Comparison of ENCODE assay signal across 20 cellular contexts in genomic region chr12:4591180-4591687, GRCh38. TPM values are rescaled to one million over a fixed set of nuclear protein-coding genes. Genes with fewer than 3 reads are reported as not detected.
A peak's percentile ranks its signal among the peaks of the same experiment; 100 is the strongest.
DNase-seq lines count a peak whose midpoint lies in the region; FAIRE-seq and TF ChIP-seq lines count a peak whose summit lies in the region.
"Had no signal": no experiment of that assay in that cellular context is flagged by ENCODE, and none has a peak within 500 bp of the region (broad histone marks: within the 10 kb centered on the region; RNA-seq: fewer than 3 reads in every experiment).

No MANE protein-coding gene starts in this region.

- TF ChIP-seq CTCF in endothelial cell (IDR thresholded peaks at IDR 0.05; ENCODE audit: unreplicated experiment) (no peak), vagina (IDR thresholded peaks at IDR 0.05) (no peak)

- H3K27me3 ChIP-seq in small intestine (ENCODE audit: control insufficient read depth in 2 of 2, insufficient read depth in 2 of 2, low read length in 2 of 2) (no peaks in the 10 kb centered on the region), vagina (no peaks in the 10 kb centered on the region)
- H3K27me3 ChIP-seq: BLaER1 treated with 17β-estradiol and CSF1 and Interleukin-3, amounts not matched to agents 10 nM and 100 nM had no signal

- FAIRE-seq in small intestine (lab: Jason Lieb, UNC): no peak
- FAIRE-seq: GM19239, H54 had no signal

- H3K27ac Mint-ChIP-seq in endothelial cell (ENCODE audit: unreplicated experiment): no peak overlapping the region
- H3K27ac Mint-ChIP-seq: CD4-positive, alpha-beta memory T cell had no signal

- H3K9me3 Mint-ChIP-seq in endothelial cell (ENCODE audit: unreplicated experiment): no peaks in the 10 kb centered on the region

- peaks cover 21% of the 10 kb centered on the region for H3K4me1 Mint-ChIP-seq in endothelial cell (ENCODE audit: unreplicated experiment)
- H3K4me1 Mint-ChIP-seq: CD4-positive, alpha-beta memory T cell had no signal

- no peak for TF ChIP-seq POLR2A in vagina (IDR thresholded peaks at IDR 0.05)

- H3K36me3 ChIP-seq in small intestine (ENCODE audit: control insufficient read depth in 2 of 2, insufficient read depth in 2 of 2, low read length in 2 of 2) (no peaks in the 10 kb centered on the region), vagina (no peaks in the 10 kb centered on the region)
- H3K36me3 ChIP-seq: BLaER1 treated with 17β-estradiol and CSF1 and Interleukin-3, amounts not matched to agents 10 nM and 100 nM had no signal

- 15 to 53% (median 43%) methylated on average over 7 of the region's 7 CpGs for WGBS in small intestine, 3 donors

- DNase-seq in NCI-H1105 treated with DMSO at 0.1 percent for 48 hours (lab: John Stamatoyannopoulos, UW) (peak; percentile 24), NCI-H1105 (lab: John Stamatoyannopoulos, UW) (no peak), NCI-H2107 treated with DMSO at 0.1 percent for 48 hours (lab: John Stamatoyannopoulos, UW; ENCODE audit: unreplicated experiment) (peak; percentile 58), endothelial cell (ENCODE audit: low spot score) (no peak), small intestine (peak; percentile 31), vagina (ENCODE audit: extremely low spot score in 2 of 2) (no peak), NCI-H128 (lab: John Stamatoyannopoulos, UW; ENCODE audit: unreplicated experiment) (no peak)
- DNase-seq: 8988T; Caco-2; CD4-positive, alpha-beta memory T cell; DMS153; GDM1; Karpas-422; MV-4-11; NCI-H1417 treated with DMSO at 0.1 percent for 48 hours; NCI-H187; NCI-H69 had no signal

- peaks cover 4% of the 10 kb centered on the region for H3K27me3 Mint-ChIP-seq in endothelial cell (ENCODE audit: unreplicated experiment)

- intact Hi-C loops in vagina (cut with DNase I): no loop called here

- H3K27ac ChIP-seq in small intestine (ENCODE audit: low read depth in 1 of 2, low read length in 1 of 2): no peak overlapping the region
- no peak overlapping the region for H3K27ac ChIP-seq in vagina
- H3K27ac ChIP-seq: BLaER1 treated with 17β-estradiol and CSF1 and Interleukin-3, amounts not matched to agents 10 nM and 100 nM had no signal

- H3K9me3 ChIP-seq in small intestine (ENCODE audit: control insufficient read depth, low read depth): no peaks in the 10 kb centered on the region
- H3K9me3 ChIP-seq in vagina: no peaks in the 10 kb centered on the region
- H3K9me3 ChIP-seq: BLaER1 treated with 17β-estradiol and CSF1 and Interleukin-3, amounts not matched to agents 10 nM and 100 nM; Caco-2 had no signal

- H3K4me1 ChIP-seq in small intestine (ENCODE audit: control insufficient read depth in 2 of 2, insufficient read depth in 1 of 2, low read depth in 1 of 2, low read length in 1 of 2) (no peaks in the 10 kb centered on the region), vagina (no peaks in the 10 kb centered on the region)
- H3K4me1 ChIP-seq: BLaER1 treated with 17β-estradiol and CSF1 and Interleukin-3, amounts not matched to agents 10 nM and 100 nM; Caco-2 had no signal

- H3K4me3 Mint-ChIP-seq in endothelial cell (ENCODE audit: unreplicated experiment): peak overlapping the region; percentile 38
- H3K4me3 Mint-ChIP-seq: CD4-positive, alpha-beta memory T cell had no signal

- H3K36me3 Mint-ChIP-seq in endothelial cell (ENCODE audit: low read depth, unreplicated experiment): peaks cover 69% of the 10 kb centered on the region

- H3K4me3 ChIP-seq in small intestine (ENCODE audit: low read depth in 1 of 2, low read length in 2 of 2) (no peak overlapping the region), vagina (no peak overlapping the region)
- H3K4me3 ChIP-seq: BLaER1 treated with 17β-estradiol and CSF1 and Interleukin-3, amounts not matched to agents 10 nM and 100 nM had no signal

RNA-seq across cellular contexts. Expression of gene DYRK4, which starts 29.2 kb away (rescaled TPM):
- total RNA-seq in endothelial cell (ENCODE audit: unreplicated experiment) (188 TPM), vagina (19.4 TPM)
- 10 to 100 TPM; 23.7 to 28.9 (median 28.9) TPM for polyA plus RNA-seq in small intestine

RNA-seq across cellular contexts. Expression of gene RAD51AP1, which starts 52.5 kb away (rescaled TPM):
- total RNA-seq in endothelial cell (ENCODE audit: unreplicated experiment): 12.5 TPM
- polyA plus RNA-seq in small intestine: 10 to 100 TPM in 1 of 3 donors, 1 to 10 TPM in 2; 1.4 to 11.9 (median 1.6) TPM
- total RNA-seq in vagina: 4.2 TPM

RNA-seq across cellular contexts. Expression of gene AKAP3, which starts 57.6 kb away (rescaled TPM):
- total RNA-seq in endothelial cell (ENCODE audit: unreplicated experiment): 1.8 TPM
- polyA plus RNA-seq in small intestine: 1 to 10 TPM in 1 of 3 donors, under 1 TPM in 2; 0.45 to 1.2 (median 0.54) TPM
- not detected for total RNA-seq in vagina

RNA-seq across cellular contexts. Expression of gene NDUFA9, which starts 57.7 kb away (rescaled TPM):
- total RNA-seq in endothelial cell (ENCODE audit: unreplicated experiment) (96.7 TPM), vagina (49.6 TPM)
- 100 to 1,000 TPM in 1 of 3 donors, 10 to 100 TPM in 2; 70.8 to 113 (median 81.0) TPM for polyA plus RNA-seq in small intestine

Comparison
In these comparisons a context has a peak if more than half of its experiments do, and no peak if none do; other contexts are left out.
1. DNase-seq: peak in NCI-H1105 treated with DMSO at 0.1 percent for 48 hours (single experiment), NCI-H2107 treated with DMSO at 0.1 percent for 48 hours (single experiment) and small intestine (single experiment); none in NCI-H1105 (single experiment), endothelial cell (single experiment), vagina (0 of 2) and NCI-H128 (single experiment).